ENCODE assay signal across 18 cellular contexts in genomic region chr11:35115688-35116030, GRCh38. TPM values are rescaled to one million over a fixed set of nuclear protein-coding genes. Genes with fewer than 3 reads are reported as not detected.
A peak's percentile ranks its signal among the peaks of the same experiment; 100 is the strongest.
DNase-seq lines count a peak whose midpoint lies in the region; ATAC-seq, FAIRE-seq and TF ChIP-seq lines count a peak whose summit lies in the region.
"Had no signal": no experiment of that assay in that cellular context is flagged by ENCODE, and none has a peak within 500 bp of the region (broad histone marks: within the 10 kb centered on the region; RNA-seq: fewer than 3 reads in every experiment).

No MANE protein-coding gene starts in this region.

- H4K20me1 ChIP-seq in DND-41 (ENCODE audit: insufficient read depth, low read length): no peaks in the 10 kb centered on the region

- no peak overlapping the region for H3K9ac ChIP-seq in DND-41 (ENCODE audit: low read depth, low read length)

- no peak overlapping the region for H2AFZ ChIP-seq in DND-41 (ENCODE audit: low read depth, low read length)

- H3K4me3 ChIP-seq in DND-41 (ENCODE audit: low read depth in 1 of 2, low read length in 2 of 2) (no peak overlapping the region), bronchial epithelial cell (ENCODE audit: low read depth, low read length) (no peak overlapping the region), skin epidermis (no peak overlapping the region)
- H3K4me3 ChIP-seq: heart left ventricle, sigmoid colon had no signal

- peak overlapping the region; percentile 32 for H3K4me2 ChIP-seq in DND-41 (ENCODE audit: insufficient read depth, low read length)

- DNase-seq in DND-41: peak; percentile 67
- peak; percentile 17 for DNase-seq in NCI-H2171 treated with DMSO at 0.1 percent for 48 hours (lab: John Stamatoyannopoulos, UW)
- DNase-seq in bronchial epithelial cell (ENCODE audit: low read depth): peak; percentile 93
- DNase-seq in NCI-H748 (lab: John Stamatoyannopoulos, UW; ENCODE audit: unreplicated experiment): no peak
- DNase-seq in NCI-H146 treated with DMSO at 0.1 percent for 48 hours (lab: John Stamatoyannopoulos, UW; ENCODE audit: unreplicated experiment): no peak
- DNase-seq: activated CD4-positive, alpha-beta T cell treated with anti-CD3 and anti-CD28 coated beads, Interleukin-2, amount 10 ng/mL, durations not matched to agents 24 days and 14 days; activated naive CD8-positive, alpha-beta T cell treated with anti-CD3 and anti-CD28 coated beads for 36 hours; CD8-positive, alpha-beta memory T cell; effector memory CD8-positive, alpha-beta T cell; heart left ventricle; NCI-H187 treated with DMSO at 0.1 percent for 48 hours; sigmoid colon; stimulated activated CD4-positive, alpha-beta T cell treated with anti-CD3 and anti-CD28 coated beads, Interleukin-2, amount 100 ng/mL, for 24 hours; stimulated activated naive CD4-positive, alpha-beta T cell had no signal

- TF ChIP-seq CTCF in DND-41 (IDR thresholded peaks at IDR 0.05; ENCODE audit: borderline replicate concordance, extremely low read depth, low read length, poor library complexity, severe bottlenecking): peak; percentile 10
- TF ChIP-seq CTCF in bronchial epithelial cell (IDR thresholded peaks at IDR 0.05; ENCODE audit: insufficient read depth, low read length, severe bottlenecking): no peak

- FAIRE-seq in bronchial epithelial cell (lab: Jason Lieb, UNC): no peak

- H3K9me3 ChIP-seq in DND-41 (ENCODE audit: insufficient read depth, low read length, severe bottlenecking): no peaks in the 10 kb centered on the region
- H3K9me3 ChIP-seq: heart left ventricle, sigmoid colon had no signal

- H3K27ac ChIP-seq in DND-41 (ENCODE audit: low read length) (peak overlapping the region; percentile 66), skin epidermis (peak overlapping the region in 14 of 21 experiments; percentile 1 to 75 (median 50))

- no peaks in the 10 kb centered on the region for H3K79me2 ChIP-seq in DND-41 (ENCODE audit: insufficient read depth, low read length)

- H3K36me3 ChIP-seq in DND-41 (ENCODE audit: insufficient read depth, low read length) (no peaks in the 10 kb centered on the region), bronchial epithelial cell (ENCODE audit: control insufficient read depth, insufficient read depth, low read length) (no peaks in the 10 kb centered on the region)
- H3K36me3 ChIP-seq: heart left ventricle, sigmoid colon had no signal

- peaks cover 34% of the 10 kb centered on the region for H3K4me1 ChIP-seq in DND-41 (ENCODE audit: insufficient read depth, low read length)

- peak; percentile 84 for ATAC-seq in DND-41 (ENCODE audit: insufficient read depth, low read depth)
- no peak for ATAC-seq in GM21786 (IDR thresholded peaks at IDR 0.05; ENCODE audit: unreplicated experiment)
- ATAC-seq: activated T-helper 17 cell treated with anti-CD3 and anti-CD28 coated beads, Interleukin-2, amount 50 U/mL, for 72 hours; effector memory CD8-positive, alpha-beta T cell; left lobe of liver had no signal

- H3K27me3 ChIP-seq in DND-41 (ENCODE audit: insufficient read depth, low read length, poor library complexity) (no peaks in the 10 kb centered on the region), bronchial epithelial cell (ENCODE audit: control insufficient read depth, insufficient read depth, low read length) (no peaks in the 10 kb centered on the region)
- H3K27me3 ChIP-seq: heart left ventricle, sigmoid colon had no signal

RNA-seq across cellular contexts. Expression of gene CD44, which starts 23.3 kb away (rescaled TPM):
- total RNA-seq in bronchial epithelial cell: 254 and 319 TPM in 2 replicates

Comparison
In these comparisons a context has a peak if more than half of its experiments do, and no peak if none do; other contexts are left out.
1. DNase-seq: peak in DND-41 (single experiment), NCI-H2171 treated with DMSO at 0.1 percent for 48 hours (single experiment) and bronchial epithelial cell (single experiment); none in NCI-H748 (single experiment) and NCI-H146 treated with DMSO at 0.1 percent for 48 hours (single experiment).